Comparison of ENCODE assay signal across 8 cellular contexts in genomic region chr1:177913762-177914540, GRCh38.
DNase-seq lines count a peak whose midpoint lies in the region; ATAC-seq and TF ChIP-seq lines count a peak whose summit lies in the region.

No MANE protein-coding gene starts in this region.

- POLR2A ChIA-PET in HEK293T (lab: Yijun Ruan, JAX): no interaction called here

- ATAC-seq in HG02588 (IDR thresholded peaks at IDR 0.05; ENCODE audit: unreplicated experiment) (no peak), HG03159 (IDR thresholded peaks at IDR 0.05; ENCODE audit: unreplicated experiment) (no peak)

- no peak for TF ChIP-seq CTCF in GM20000 (IDR thresholded peaks at IDR 0.05; ENCODE audit: extremely low read depth, missing control alignments)

- CTCF ChIA-PET in HEK293T (lab: Yijun Ruan, JAX): interaction anchor here (0.6 to 0.8 kb wide), 2 partner anchors 134 to 569 kb away, joined by 3 to 4 read pairs; no protein-coding TSS in a partner anchor

- DNase-seq in AG08395 (ENCODE audit: low spot score) (peak; percentile 72), HEK293T (ENCODE audit: extremely low spot score) (peak; percentile 33), SHP77 (lab: John Stamatoyannopoulos, UW) (peak; percentile 14 to 54), iPS-NIHi11 (ENCODE audit: low spot score) (peak; percentile 61), GM20000 (ENCODE audit: low spot score) (no peak)
- DNase-seq in activated naive CD4-positive, alpha-beta T cell (lab: John Stamatoyannopoulos, UW): no peak

TF ChIP-seq in HEK293T, 16 proteins besides CTCF, POLR2A, EP300 and RAD21:
- 0 out of 2 replicates have a peak, but pooled peaks have one; percentile 19 for TF ChIP-seq L3MBTL2 (conservative IDR thresholded peaks at IDR 0.05)
- no peak for TF ChIP-seq ELF4 (IDR thresholded peaks at IDR 0.05)

Comparison
In these comparisons a context has a peak if more than half of its experiments do, and no peak if none do; other contexts are left out.
1. DNase-seq: peak in AG08395 (single experiment), HEK293T (single experiment), SHP77 (2 of 2) and iPS-NIHi11 (single experiment); none in GM20000 (single experiment) and activated naive CD4-positive, alpha-beta T cell (0 of 4).